18 cellular contexts compared by ENCODE assay signal in genomic region chr3:45473841-45474240, GRCh38.
DNase-seq lines count a peak whose midpoint lies in the region; FAIRE-seq and TF ChIP-seq lines count a peak whose summit lies in the region.
"Had no signal": no experiment of that assay in that cellular context is flagged by ENCODE, and none has a peak within 500 bp of the region (broad histone marks: within the 10 kb centered on the region; RNA-seq: fewer than 3 reads in every experiment).

No MANE protein-coding gene starts in this region.

- WGBS in tibial nerve, 2 donors, result 41 to 49% methylated on average over 4 of the region's 4 CpGs

- H3K36me3 ChIP-seq in tibial nerve (peaks cover 0 to 44% (median 0%) of the 10 kb centered on the region in 3 donors), kidney (ENCODE audit: control insufficient read depth in 1 of 2, insufficient read depth in 2 of 2, low read length in 2 of 2) (peaks cover 11% of the 10 kb centered on the region in 2 donors)
- H3K36me3 ChIP-seq: right lobe of liver had no signal

- intact Hi-C loops in kidney (cut with DNase I) (no loop called here), dorsolateral prefrontal cortex (cut with DNase I) (no loop called here)

- no peaks in the 10 kb centered on the region for H3K27me3 ChIP-seq in tibial nerve
- no peaks in the 10 kb centered on the region for H3K27me3 ChIP-seq in dorsolateral prefrontal cortex
- H3K27me3 ChIP-seq: neutrophil, right lobe of liver had no signal

- H3K4me1 ChIP-seq in tibial nerve (peaks cover 0 to 5% (median 0%) of the 10 kb centered on the region in 4 donors), kidney (ENCODE audit: control insufficient read depth in 1 of 2, insufficient read depth in 1 of 2, low read depth in 1 of 2, low read length in 2 of 2) (no peaks in the 10 kb centered on the region)
- H3K4me1 ChIP-seq: right lobe of liver had no signal

- no peak for TF ChIP-seq CTCF in tibial nerve (IDR thresholded peaks at IDR 0.05)
- TF ChIP-seq CTCF in kidney (IDR thresholded peaks at IDR 0.05; ENCODE audit: borderline replicate concordance, extremely low read depth, insufficient read depth), result no peak
- TF ChIP-seq CTCF in dorsolateral prefrontal cortex (IDR thresholded peaks at IDR 0.05 in 54 of 56, conservative IDR thresholded peaks at IDR 0.05 in 2 of 56; ENCODE audit: low read depth in 1 of 56, partially characterized antibody in 56 of 56), result no peak

- H3K27ac ChIP-seq in tibial nerve (peak overlapping the region in 1 of 4 donors; percentile 32), kidney (ENCODE audit: low read depth in 2 of 2, low read length in 2 of 2) (no peak overlapping the region), dorsolateral prefrontal cortex (no peak overlapping the region)
- H3K27ac ChIP-seq: HL-60, neutrophil, right lobe of liver, WERI-Rb-1 had no signal

- H3K9ac ChIP-seq in kidney (ENCODE audit: low read length in 2 of 2), result no peak overlapping the region

- DNase-seq in ELR (ENCODE audit: low read depth), result peak; percentile 70
- DNase-seq in T1000 (lab: John Stamatoyannopoulos, UW), result peak; percentile 38
- peak; percentile 92 for DNase-seq in fibroblast of peridontal ligament (ENCODE audit: extremely low read depth)
- DNase-seq in tibial nerve (ENCODE audit: low spot score in 2 of 2), result peak in 1 of 2 donors; percentile 48
- no peak for DNase-seq in activated CD4-positive, alpha-beta T cell treated with anti-CD3 and anti-CD28 coated beads for 1 hour
- no peak for DNase-seq in kidney
- no peak for DNase-seq in dorsolateral prefrontal cortex
- DNase-seq: activated effector memory CD4-positive, alpha-beta T cell treated with anti-CD3 and anti-CD28 coated beads, Interleukin-2, amount 50 U/mL, for 16 hours; COR-L47; effector memory CD8-positive, alpha-beta T cell; GDM1; NCI-H146; NCI-H69; PC-3; right lobe of liver; WERI-Rb-1 had no signal

- TF ChIP-seq EP300 in tibial nerve (IDR thresholded peaks at IDR 0.05), result peak; percentile 47 to 79

- no peaks in the 10 kb centered on the region for H3K9me3 ChIP-seq in tibial nerve
- no peaks in the 10 kb centered on the region for H3K9me3 ChIP-seq in kidney (ENCODE audit: control insufficient read depth in 1 of 2, low read length in 2 of 2)
- H3K9me3 ChIP-seq: neutrophil, right lobe of liver had no signal

- FAIRE-seq in kidney (lab: Jason Lieb, UNC), result no peak

- no peak overlapping the region for H3K4me3 ChIP-seq in tibial nerve
- no peak overlapping the region for H3K4me3 ChIP-seq in kidney (ENCODE audit: low read length in 2 of 2)
- H3K4me3 ChIP-seq in dorsolateral prefrontal cortex, result no peak overlapping the region
- H3K4me3 ChIP-seq: right lobe of liver had no signal

- peak in 1 of 2 donors; percentile 18 for TF ChIP-seq POLR2A in tibial nerve (IDR thresholded peaks at IDR 0.05)

Comparison
In these comparisons a context has a peak if more than half of its experiments do, and no peak if none do; other contexts are left out.
1. DNase-seq: peak in ELR (single experiment), T1000 (single experiment) and fibroblast of peridontal ligament (single experiment); none in activated CD4-positive, alpha-beta T cell treated with anti-CD3 and anti-CD28 coated beads for 1 hour (single experiment), kidney (single experiment) and dorsolateral prefrontal cortex (0 of 10).